ENCODE assay signal across 16 cellular contexts in the genomic region with DNA sequence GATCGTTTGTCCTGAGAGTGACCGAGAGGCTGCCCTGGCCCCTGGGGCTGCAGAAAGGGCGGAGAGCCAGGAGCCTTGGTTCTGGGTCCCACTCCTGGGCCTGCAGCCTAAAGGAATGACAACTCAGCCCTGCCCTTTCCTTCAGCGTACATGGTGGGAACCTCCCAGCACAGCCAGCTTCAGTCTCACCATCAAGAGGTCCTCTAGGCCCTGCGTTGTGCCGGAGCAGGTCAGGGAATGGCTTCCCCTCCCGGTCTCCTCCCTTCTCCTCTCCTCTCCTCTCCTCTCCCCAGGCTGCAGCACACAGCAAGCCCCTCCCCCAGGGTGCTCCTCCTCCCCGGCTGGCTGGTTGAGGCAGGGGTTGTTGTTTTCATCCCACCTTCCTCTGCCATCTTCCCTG. TPM values are rescaled to one million over a fixed set of nuclear protein-coding genes. Genes with fewer than 3 reads are reported as not detected.
DNase-seq lines count a peak whose midpoint lies in the region; TF ChIP-seq lines count a peak whose summit lies in the region.
"Had no signal": no experiment of that assay in that cellular context is flagged by ENCODE, and none has a peak within 500 bp of the region (broad histone marks: within the 10 kb centered on the region; RNA-seq: fewer than 3 reads in every experiment).

No MANE protein-coding gene starts in this region.

- H4K5ac ChIP-seq in mesendoderm (ENCODE audit: low read length): no peak overlapping the region

- H3K27me3 Mint-ChIP-seq in nephron progenitor cell (ENCODE audit: low read depth, poor library complexity): no peaks in the 10 kb centered on the region

- H3K27ac Mint-ChIP-seq in nephron progenitor cell: peak overlapping the region; percentile 53
- H3K27ac Mint-ChIP-seq: CD14-positive monocyte had no signal

- no peaks in the 10 kb centered on the region for H3K36me3 Mint-ChIP-seq in nephron progenitor cell (ENCODE audit: low read depth)
- H3K36me3 Mint-ChIP-seq: CD14-positive monocyte; CD8-positive, alpha-beta memory T cell had no signal

- DNase-seq in right atrium auricular region (ENCODE audit: low spot score) (peak; percentile 18), left ventricle myocardium inferior (no peak), esophagus muscularis mucosa (ENCODE audit: extremely low spot score) (peak; percentile 88), nephron progenitor cell (no peak), vagina (ENCODE audit: extremely low spot score in 2 of 2) (peak; percentile 56 to 90), mesendoderm (no peak), NCI-H524 treated with DMSO at 0.1 percent for 48 hours (lab: John Stamatoyannopoulos, UW) (no peak)
- no peak for DNase-seq in activated naive CD4-positive, alpha-beta T cell treated with anti-CD3 and anti-CD28 coated beads, Interleukin-2, amount 50 U/mL, for 16 hours
- DNase-seq: Caco-2; CD8-positive, alpha-beta memory T cell; DMS53 had no signal

- no peaks in the 10 kb centered on the region for H3K79me2 ChIP-seq in mesendoderm (ENCODE audit: control insufficient read depth, insufficient read depth, low read length)

- H2BK15ac ChIP-seq in mesendoderm (replicated peaks; ENCODE audit: low read depth): no peak overlapping the region

- no peak overlapping the region for H3K4me3 ChIP-seq in right atrium auricular region
- no peak overlapping the region for H3K4me3 ChIP-seq in left ventricle myocardium inferior
- H3K4me3 ChIP-seq in esophagus muscularis mucosa: no peak overlapping the region
- H3K4me3 ChIP-seq in vagina: no peak overlapping the region
- H3K4me3 ChIP-seq in mesendoderm (ENCODE audit: low read length): no peak overlapping the region

- TF ChIP-seq POLR2A in esophagus muscularis mucosa (IDR thresholded peaks at IDR 0.05; ENCODE audit: low read depth) (no peak), vagina (IDR thresholded peaks at IDR 0.05) (no peak)

- H3K4me1 Mint-ChIP-seq in nephron progenitor cell: peaks cover 54% of the 10 kb centered on the region
- H3K4me1 Mint-ChIP-seq: CD14-positive monocyte; CD8-positive, alpha-beta memory T cell had no signal

- no peak overlapping the region for H3K18ac ChIP-seq in mesendoderm (ENCODE audit: low read length)

- H3K56ac ChIP-seq in mesendoderm (ENCODE audit: low read length): no peak overlapping the region

- peaks cover 3% of the 10 kb centered on the region for H3K9me3 Mint-ChIP-seq in nephron progenitor cell

- H3K79me1 ChIP-seq in mesendoderm (ENCODE audit: low read length): no peaks in the 10 kb centered on the region

- H2AK5ac ChIP-seq in mesendoderm (ENCODE audit: low read length): no peak overlapping the region

- no peak overlapping the region for H4K8ac ChIP-seq in mesendoderm (ENCODE audit: low read depth, low read length)

- H3K4me3 Mint-ChIP-seq in nephron progenitor cell: no peak overlapping the region
- H3K4me3 Mint-ChIP-seq: CD14-positive monocyte; CD8-positive, alpha-beta memory T cell had no signal

- H3K9ac ChIP-seq in mesendoderm (ENCODE audit: low read length): no peak overlapping the region

- no peak overlapping the region for H2BK120ac ChIP-seq in mesendoderm (ENCODE audit: low read depth, low read length)

- H3K27me3 ChIP-seq in right atrium auricular region (no peaks in the 10 kb centered on the region), left ventricle myocardium inferior (ENCODE audit: low read depth) (peaks cover 84% of the 10 kb centered on the region), esophagus muscularis mucosa (peaks cover 0 to 56% (median 0%) of the 10 kb centered on the region in 4 donors), vagina (no peaks in the 10 kb centered on the region), mesendoderm (ENCODE audit: insufficient read depth, low read length, poor library complexity) (no peaks in the 10 kb centered on the region)

- no peak overlapping the region for H3K4ac ChIP-seq in mesendoderm (ENCODE audit: low read depth, low read length)

- intact Hi-C loops in left ventricle myocardium inferior (cut with micrococcal nuclease): no loop called here
- intact Hi-C loops in esophagus muscularis mucosa (cut with DNase I): no loop called here
- intact Hi-C loops in vagina (cut with DNase I): no loop called here

- H3K27ac ChIP-seq in right atrium auricular region (no peak overlapping the region), left ventricle myocardium inferior (replicated peaks) (no peak overlapping the region), esophagus muscularis mucosa (replicated peaks in 1 of 4) (no peak overlapping the region), vagina (no peak overlapping the region), mesendoderm (ENCODE audit: low read depth, low read length) (no peak overlapping the region)
- H3K27ac ChIP-seq: 22Rv1 had no signal

- H3K4me1 ChIP-seq in right atrium auricular region: no peaks in the 10 kb centered on the region
- no peaks in the 10 kb centered on the region for H3K4me1 ChIP-seq in left ventricle myocardium inferior
- no peaks in the 10 kb centered on the region for H3K4me1 ChIP-seq in esophagus muscularis mucosa
- H3K4me1 ChIP-seq in vagina: no peaks in the 10 kb centered on the region
- no peaks in the 10 kb centered on the region for H3K4me1 ChIP-seq in mesendoderm (ENCODE audit: control insufficient read depth, low read depth, low read length)
- H3K4me1 ChIP-seq: Caco-2 had no signal

- no peaks in the 10 kb centered on the region for H3K36me3 ChIP-seq in right atrium auricular region
- H3K36me3 ChIP-seq in left ventricle myocardium inferior: no peaks in the 10 kb centered on the region
- H3K36me3 ChIP-seq in esophagus muscularis mucosa: no peaks in the 10 kb centered on the region
- H3K36me3 ChIP-seq in vagina: no peaks in the 10 kb centered on the region
- H3K36me3 ChIP-seq in mesendoderm (ENCODE audit: control insufficient read depth, insufficient read depth, low read length): no peaks in the 10 kb centered on the region

- 28% methylated on average over 4 of the region's 8 CpGs for WGBS in esophagus muscularis mucosa
- no CpG with 5 or more reads among the region's 8 CpGs for WGBS in mesendoderm (ENCODE audit: extremely low coverage, insufficient coverage, low lambda C conversion rate)

- no peak for TF ChIP-seq EP300 in esophagus muscularis mucosa (IDR thresholded peaks at IDR 0.05)

- no peak for TF ChIP-seq CTCF in right atrium auricular region (IDR thresholded peaks at IDR 0.05)
- TF ChIP-seq CTCF in left ventricle myocardium inferior (IDR thresholded peaks at IDR 0.05; ENCODE audit: borderline replicate concordance): no peak
- no peak for TF ChIP-seq CTCF in esophagus muscularis mucosa (IDR thresholded peaks at IDR 0.05)
- no peak for TF ChIP-seq CTCF in nephron progenitor cell (IDR thresholded peaks at IDR 0.05)
- TF ChIP-seq CTCF in vagina (IDR thresholded peaks at IDR 0.05): no peak

- no peak overlapping the region for H3K4me2 ChIP-seq in mesendoderm (ENCODE audit: low read length)

- no peak overlapping the region for H2BK5ac ChIP-seq in mesendoderm (ENCODE audit: low read length)

- no peak overlapping the region for H3K23ac ChIP-seq in mesendoderm (ENCODE audit: low read length)

- H3K9me3 ChIP-seq in right atrium auricular region (no peaks in the 10 kb centered on the region), left ventricle myocardium inferior (replicated peaks) (peaks cover 10% of the 10 kb centered on the region), esophagus muscularis mucosa (peaks cover 0 to 12% (median 7%) of the 10 kb centered on the region in 4 donors), vagina (no peaks in the 10 kb centered on the region)
- H3K9me3 ChIP-seq: Caco-2 had no signal

RNA-seq across cellular contexts. Expression of a gene that starts 44.6 kb away (rescaled TPM):
- total RNA-seq in right atrium auricular region (not detected), left ventricle myocardium inferior (not detected), esophagus muscularis mucosa (under 1 TPM in 1 of 4 donors, not detected in 3; 0.13 TPM), vagina (not detected)
- 48.9 TPM for polyA plus RNA-seq in mesendoderm (2013, experiment 1 of 2)
- 51.3 TPM for polyA plus RNA-seq in mesendoderm (2013, experiment 2 of 2)
- total RNA-seq: A673; Caco-2; CD8-positive, alpha-beta memory T cell; H4 had no signal
- polyA plus RNA-seq: BJ; CD14-positive monocyte; CD8-positive, alpha-beta memory T cell had no signal

Comparison
In these comparisons a context has a peak if more than half of its experiments do, and no peak if none do; other contexts are left out.
1. DNase-seq: peak in right atrium auricular region (single experiment), esophagus muscularis mucosa (single experiment) and vagina (2 of 2); none in left ventricle myocardium inferior (single experiment), nephron progenitor cell (single experiment), activated naive CD4-positive, alpha-beta T cell treated with anti-CD3 and anti-CD28 coated beads, Interleukin-2, amount 50 U/mL, for 16 hours (single experiment), mesendoderm (single experiment) and NCI-H524 treated with DMSO at 0.1 percent for 48 hours (single experiment).